ENCODE assay signal across 1 cellular context in the genomic region with DNA sequence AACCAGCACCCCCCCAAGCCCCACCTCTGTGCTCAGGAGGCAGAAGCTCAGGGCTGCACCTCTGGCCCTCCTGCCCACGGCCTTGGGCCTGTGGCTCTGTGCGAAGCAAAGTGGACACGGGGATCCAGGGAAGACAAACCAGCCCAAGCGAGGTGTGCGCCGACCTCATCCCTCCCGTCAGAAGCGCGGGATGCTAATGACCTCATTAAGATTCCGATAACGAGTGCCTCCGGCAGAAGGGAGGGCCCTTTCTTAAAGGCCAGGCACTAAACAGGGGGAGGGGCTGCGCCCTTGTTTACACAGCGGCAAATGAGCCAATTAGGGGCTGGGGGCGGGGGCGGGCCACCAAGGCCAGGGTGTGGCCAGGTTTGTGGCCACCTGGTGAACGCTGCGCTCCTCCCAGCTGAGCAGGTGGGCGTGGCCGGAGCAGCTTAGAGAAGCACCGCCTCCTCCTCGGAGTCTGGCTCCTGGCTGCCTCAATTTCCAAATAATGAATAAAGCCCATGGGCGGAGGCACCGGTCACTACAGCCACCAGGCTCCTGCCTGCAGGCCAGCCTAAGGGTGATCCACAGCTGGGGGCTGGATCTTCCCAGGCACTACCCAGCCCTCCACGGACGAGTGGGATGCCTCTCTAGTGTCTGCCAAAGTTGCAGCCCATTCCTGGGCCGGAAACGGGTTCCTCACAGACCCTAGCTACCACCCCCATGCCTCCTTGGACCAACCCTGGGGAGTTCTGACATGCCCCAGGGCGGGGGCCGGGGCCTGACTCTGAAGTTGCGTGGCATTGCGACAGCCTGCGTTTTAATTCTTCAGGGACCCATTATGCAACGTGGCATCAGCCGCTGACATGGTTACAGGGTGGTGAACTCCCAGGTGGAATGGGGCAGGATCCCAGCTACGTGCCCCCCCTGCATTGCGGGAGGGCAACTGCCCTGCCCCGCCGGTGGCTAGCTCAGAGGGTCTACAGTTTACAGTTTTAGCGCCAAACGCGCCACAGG.
A peak's percentile ranks its signal among the peaks of the same experiment; 100 is the strongest.
TF ChIP-seq lines count a peak whose summit lies in the region.

No MANE protein-coding gene starts in this region.

TF ChIP-seq in K562, 482 proteins besides CTCF, POLR2A, EP300 and RAD21 (continued from another document):
- TF ChIP-seq, protein P1, sequence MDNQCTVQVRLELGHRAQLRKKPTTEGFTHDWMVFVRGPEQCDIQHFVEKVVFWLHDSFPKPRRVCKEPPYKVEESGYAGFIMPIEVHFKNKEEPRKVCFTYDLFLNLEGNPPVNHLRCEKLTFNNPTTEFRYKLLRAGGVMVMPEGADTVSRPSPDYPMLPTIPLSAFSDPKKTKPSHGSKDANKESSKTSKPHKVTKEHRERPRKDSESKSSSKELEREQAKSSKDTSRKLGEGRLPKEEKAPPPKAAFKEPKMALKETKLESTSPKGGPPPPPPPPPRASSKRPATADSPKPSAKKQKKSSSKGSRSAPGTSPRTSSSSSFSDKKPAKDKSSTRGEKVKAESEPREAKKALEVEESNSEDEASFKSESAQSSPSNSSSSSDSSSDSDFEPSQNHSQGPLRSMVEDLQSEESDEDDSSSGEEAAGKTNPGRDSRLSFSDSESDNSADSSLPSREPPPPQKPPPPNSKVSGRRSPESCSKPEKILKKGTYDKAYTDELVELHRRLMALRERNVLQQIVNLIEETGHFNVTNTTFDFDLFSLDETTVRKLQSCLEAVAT (IDR thresholded peaks at IDR 0.05): 0 out of 4 replicates have a peak, but pooled peaks of 1 of the 2 experiments have one; percentile 23
- TF ChIP-seq POLR2B (IDR thresholded peaks at IDR 0.05; ENCODE audit: low read depth, partially characterized antibody) (peak; percentile 61), GATA2 (CRISPR knock-in tag; IDR thresholded peaks at IDR 0.05) (peak; percentile 33; the same call in 1 of the 2 replicates)
- TF ChIP-seq, protein P2, sequence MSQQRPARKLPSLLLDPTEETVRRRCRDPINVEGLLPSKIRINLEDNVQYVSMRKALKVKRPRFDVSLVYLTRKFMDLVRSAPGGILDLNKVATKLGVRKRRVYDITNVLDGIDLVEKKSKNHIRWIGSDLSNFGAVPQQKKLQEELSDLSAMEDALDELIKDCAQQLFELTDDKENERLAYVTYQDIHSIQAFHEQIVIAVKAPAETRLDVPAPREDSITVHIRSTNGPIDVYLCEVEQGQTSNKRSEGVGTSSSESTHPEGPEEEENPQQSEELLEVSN (IDR thresholded peaks at IDR 0.05; ENCODE audit: borderline replicate concordance in 1 of 2, extremely low read depth in 1 of 2, insufficient read depth in 1 of 2, insufficient read length in 1 of 2, low read depth in 1 of 2, low read length in 1 of 2, poor library complexity in 1 of 2, severe bottlenecking in 1 of 2): peak; percentile 20 to 65
